7 cellular contexts compared by ENCODE assay signal in the genomic region with DNA sequence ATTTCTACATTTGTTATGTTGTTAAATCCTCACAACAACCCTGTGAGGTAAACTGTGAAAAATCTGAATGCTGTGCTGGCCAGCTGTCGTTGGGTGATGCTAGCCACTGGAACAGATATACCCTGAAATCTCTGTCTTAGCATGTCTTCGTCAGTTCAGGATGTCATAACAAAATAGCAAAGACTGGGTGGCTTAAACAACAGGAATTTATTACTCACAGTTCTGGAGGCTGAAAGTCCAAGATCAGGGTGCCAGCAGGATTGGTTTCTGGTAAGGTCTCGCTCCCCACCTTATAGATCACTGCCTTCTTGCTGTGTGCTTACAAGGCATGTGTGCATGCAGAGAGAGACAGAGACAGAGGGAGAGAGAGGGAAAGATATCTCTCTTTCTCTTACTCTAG.
"Had no signal": no experiment of that assay in that cellular context is flagged by ENCODE, and none has a peak within 500 bp of the region (broad histone marks: within the 10 kb centered on the region; RNA-seq: fewer than 3 reads in every experiment).

No MANE protein-coding gene starts in this region.

- H3K4me3 ChIP-seq: GM12878 had no signal

- FAIRE-seq: G401.6, GM12878, GM12891, GM18507, GM19239 had no signal

- DNase-seq: GDM1, GF-D8 had no signal

- ATAC-seq: GM12878 had no signal
